Comparison of ENCODE assay signal across 29 cellular contexts in the genomic region with DNA sequence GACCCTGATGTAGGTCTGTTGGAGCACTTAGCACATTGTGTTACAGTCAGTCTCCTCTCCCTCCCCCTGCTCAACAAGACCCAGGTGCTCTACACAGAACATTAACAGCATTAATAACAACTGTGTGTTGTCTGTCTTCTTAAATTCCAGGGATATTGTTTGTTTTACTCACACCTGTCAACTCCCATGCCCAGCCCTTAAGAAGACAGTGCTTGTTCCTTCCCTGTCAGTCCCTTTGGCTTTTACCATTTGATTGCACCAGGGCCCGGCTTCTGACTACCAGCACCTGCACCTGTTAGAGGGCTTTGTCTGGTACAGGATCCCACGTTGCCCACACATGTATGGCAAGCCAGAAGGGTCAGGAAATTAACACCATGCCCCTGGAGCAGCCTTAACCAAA. TPM values are rescaled to one million over a fixed set of nuclear protein-coding genes. Genes with fewer than 3 reads are reported as not detected.
A peak's percentile ranks its signal among the peaks of the same experiment; 100 is the strongest.
DNase-seq lines count a peak whose midpoint lies in the region; ATAC-seq, FAIRE-seq and TF ChIP-seq lines count a peak whose summit lies in the region.
"Had no signal": no experiment of that assay in that cellular context is flagged by ENCODE, and none has a peak within 500 bp of the region (broad histone marks: within the 10 kb centered on the region; RNA-seq: fewer than 3 reads in every experiment).

No MANE protein-coding gene starts in this region.

- no peaks in the 10 kb centered on the region for H3K36me3 ChIP-seq in left ventricle myocardium inferior
- H3K36me3 ChIP-seq: BLaER1 treated with 17β-estradiol and CSF1 and Interleukin-3, amounts not matched to agents 10 nM and 100 nM; HAP-1; spleen; upper lobe of right lung had no signal

- no peak for TF ChIP-seq CTCF in epithelial cell of esophagus (IDR thresholded peaks at IDR 0.05; ENCODE audit: insufficient read depth, low read depth, low read length, missing control alignments)
- TF ChIP-seq CTCF in left ventricle myocardium inferior (IDR thresholded peaks at IDR 0.05; ENCODE audit: borderline replicate concordance): no peak

- DNase-seq in DMS153 treated with DMSO at 0.1 percent for 48 hours (lab: John Stamatoyannopoulos, UW; ENCODE audit: unreplicated experiment) (peak; percentile 63), NCI-H146 treated with DMSO at 0.1 percent for 48 hours (lab: John Stamatoyannopoulos, UW; ENCODE audit: unreplicated experiment) (peak; percentile 18), NCI-H510A treated with DMSO at 0.1 percent for 48 hours (lab: John Stamatoyannopoulos, UW) (peak; percentile 88), epithelial cell of esophagus (ENCODE audit: low read depth) (peak; percentile 9), left lobe of liver (ENCODE audit: low spot score) (no peak), left ventricle myocardium inferior (no peak), RCC 7860 (ENCODE audit: low spot score) (no peak), middle frontal gyrus (ENCODE audit: extremely low spot score, low spot score) (no peak)
- DNase-seq: activated CD4-positive, alpha-beta T cell treated with anti-CD3 and anti-CD28 coated beads for 36 hours; activated CD8-positive, alpha-beta T cell treated with anti-CD3 and anti-CD28 coated beads, Interleukin-2, amount 10 ng/mL, durations not matched to agents 7 days and 5 days; activated effector memory CD4-positive, alpha-beta T cell treated with anti-CD3 and anti-CD28 coated beads, Interleukin-2, amount 50 U/mL, for 16 hours; activated naive CD8-positive, alpha-beta T cell treated with anti-CD3 and anti-CD28 coated beads for 36 hours; activated T-cell treated with anti-CD3 and anti-CD28 coated beads for 4 hours; aorta; Caco-2; effector memory CD8-positive, alpha-beta T cell; NCI-H1092 treated with DMSO at 0.1 percent for 48 hours; NCI-H446 treated with DMSO at 0.1 percent for 48 hours; posterior cingulate gyrus; right cardiac atrium; spleen; stimulated activated CD4-positive, alpha-beta T cell treated with anti-CD3 and anti-CD28 coated beads, Interleukin-4, amount 100 ng/mL, for 1 hour; upper lobe of right lung had no signal

- ATAC-seq in left lobe of liver: no peak
- ATAC-seq: activated CD8-positive, alpha-beta T cell treated with anti-CD3 and anti-CD28 coated beads, Interleukin-2, amount 10 ng/mL, durations not matched to agents 7 days and 5 days; effector memory CD8-positive, alpha-beta T cell; upper lobe of right lung had no signal

- no peak for FAIRE-seq in RCC 7860 (lab: Jason Lieb, UNC)
- FAIRE-seq: colon had no signal

- H3K27ac ChIP-seq in left ventricle myocardium inferior (replicated peaks): no peak overlapping the region
- H3K27ac ChIP-seq: BLaER1 treated with 17β-estradiol and CSF1 and Interleukin-3, amounts not matched to agents 10 nM and 100 nM; spleen; upper lobe of right lung had no signal

- H3K4me1 ChIP-seq in left ventricle myocardium inferior: no peaks in the 10 kb centered on the region
- H3K4me1 ChIP-seq: BLaER1 treated with 17β-estradiol and CSF1 and Interleukin-3, amounts not matched to agents 10 nM and 100 nM; Caco-2; HAP-1; spleen; upper lobe of right lung had no signal

- H3K27me3 ChIP-seq in left ventricle myocardium inferior (ENCODE audit: low read depth): no peaks in the 10 kb centered on the region
- H3K27me3 ChIP-seq: BLaER1 treated with 17β-estradiol and CSF1 and Interleukin-3, amounts not matched to agents 10 nM and 100 nM; upper lobe of right lung had no signal

- intact Hi-C loops in left ventricle myocardium inferior (cut with micrococcal nuclease): no loop called here

- H3K4me3 ChIP-seq in epithelial cell of esophagus (ENCODE audit: low read length): no peak overlapping the region
- no peak overlapping the region for H3K4me3 ChIP-seq in left ventricle myocardium inferior
- H3K4me3 ChIP-seq: BLaER1 treated with 17β-estradiol and CSF1 and Interleukin-3, amounts not matched to agents 10 nM and 100 nM; HAP-1; spleen; upper lobe of right lung had no signal

- H3K9me3 ChIP-seq in left ventricle myocardium inferior (replicated peaks): no peaks in the 10 kb centered on the region
- H3K9me3 ChIP-seq: BLaER1 treated with 17β-estradiol and CSF1 and Interleukin-3, amounts not matched to agents 10 nM and 100 nM; Caco-2; HAP-1; spleen; upper lobe of right lung had no signal

RNA-seq across cellular contexts. Expression of gene RIMKLA, which starts 11.7 kb away (rescaled TPM):
- 0.25 TPM for total RNA-seq in left lobe of liver
- total RNA-seq in left ventricle myocardium inferior: 10.2 TPM
- total RNA-seq: fibroblast of villous mesenchyme, M059J, myocyte had no signal

RNA-seq across cellular contexts. Expression of gene FOXJ3, which starts 57.2 kb away (rescaled TPM):
- 13.7 TPM for total RNA-seq in left lobe of liver
- total RNA-seq in left ventricle myocardium inferior: 40.7 TPM

Comparison
In these comparisons a context has a peak if more than half of its experiments do, and no peak if none do; other contexts are left out.
1. DNase-seq: peak in DMS153 treated with DMSO at 0.1 percent for 48 hours (single experiment), NCI-H146 treated with DMSO at 0.1 percent for 48 hours (single experiment), NCI-H510A treated with DMSO at 0.1 percent for 48 hours (single experiment) and epithelial cell of esophagus (single experiment); none in left lobe of liver (single experiment), left ventricle myocardium inferior (single experiment), RCC 7860 (single experiment) and middle frontal gyrus (single experiment).